ENCODE assay signal across 9 cellular contexts in genomic region chr4:1012031-1012739, GRCh38. TPM values are rescaled to one million over a fixed set of nuclear protein-coding genes. Genes with fewer than 3 reads are reported as not detected.
DNase-seq lines count a peak whose midpoint lies in the region; ATAC-seq and TF ChIP-seq lines count a peak whose summit lies in the region.
"Had no signal": no experiment of that assay in that cellular context is flagged by ENCODE, and none has a peak within 500 bp of the region (broad histone marks: within the 10 kb centered on the region; RNA-seq: fewer than 3 reads in every experiment).

No MANE protein-coding gene starts in this region.

- peak; percentile 19 for DNase-seq in NCI-H146 (lab: John Stamatoyannopoulos, UW)
- DNase-seq in NCI-H146 treated with DMSO at 0.1 percent for 48 hours (lab: John Stamatoyannopoulos, UW; ENCODE audit: unreplicated experiment): no peak
- peak; percentile 29 for DNase-seq in central memory CD4-positive, alpha-beta T cell
- peak; percentile 67 for DNase-seq in transverse colon
- DNase-seq: DND-41 had no signal

- no peak for TF ChIP-seq POLR2A in transverse colon (IDR thresholded peaks at IDR 0.05)

- H3K36me3 ChIP-seq in mesodermal cell (ENCODE audit: control insufficient read depth, insufficient read depth, low read length) (peaks cover 5% of the 10 kb centered on the region), transverse colon (no peaks in the 10 kb centered on the region)

- in situ Hi-C loops in transverse colon (cut with MboI; ENCODE audit: low pct_ligation_motif_present in 1 of 4, low pct_unique_long_range_greater_than_20kb in 1 of 4, low sequenced_read_pairs in 3 of 4): no loop called here

- H3K4me1 ChIP-seq in mesodermal cell (ENCODE audit: control insufficient read depth, insufficient read depth, low read length, poor library complexity, severe bottlenecking) (no peaks in the 10 kb centered on the region), transverse colon (peaks cover 20 to 33% (median 27%) of the 10 kb centered on the region in 4 donors)

- H3K9me3 ChIP-seq in mesodermal cell (ENCODE audit: control insufficient read depth, low read length) (no peaks in the 10 kb centered on the region), transverse colon (no peaks in the 10 kb centered on the region)

- H3K27ac Mint-ChIP-seq in T-helper 1 cell treated with Interleukin-12 subunit alpha and Interleukin-12 subunit beta and Interleukin-4 antibody, amounts not matched to agents 30 μg/mL and 1 μg/mL, for 36 hours: no peak overlapping the region

- intact Hi-C loops in transverse colon (cut with DNase I; ENCODE audit: low total_unique reads): no loop called here

- H3K27ac ChIP-seq in mesodermal cell (ENCODE audit: low read depth, low read length, severe bottlenecking) (no peak overlapping the region), transverse colon (peak overlapping the region; percentile 38 to 59 (median 46))

- peaks cover 14% of the 10 kb centered on the region for H3K27me3 ChIP-seq in transverse colon

- WGBS in mesodermal cell (ENCODE audit: insufficient coverage in 2 of 2), 2 experiments: 7 to 12% methylated on average over 43 to 53 of the region's 69 CpGs
- 5% methylated on average over 32 of the region's 69 CpGs; no CpG with 5 or more reads in 1 of the 2 donors for WGBS in transverse colon (ENCODE audit: low coverage in 1 of 2), 2 donors

- TF ChIP-seq CTCF in transverse colon (IDR thresholded peaks at IDR 0.05): no peak

- peak overlapping the region; percentile 42 for H3K4me3 Mint-ChIP-seq in T-helper 1 cell treated with Interleukin-12 subunit alpha and Interleukin-12 subunit beta and Interleukin-4 antibody, amounts not matched to agents 30 μg/mL and 1 μg/mL, for 36 hours

- H3K9me3 Mint-ChIP-seq in T-helper 1 cell treated with Interleukin-12 subunit alpha and Interleukin-12 subunit beta and Interleukin-4 antibody, amounts not matched to agents 30 μg/mL and 1 μg/mL, for 36 hours: no peaks in the 10 kb centered on the region

- peaks cover 13% of the 10 kb centered on the region for H3K4me1 Mint-ChIP-seq in T-helper 1 cell treated with Interleukin-12 subunit alpha and Interleukin-12 subunit beta and Interleukin-4 antibody, amounts not matched to agents 30 μg/mL and 1 μg/mL, for 36 hours (ENCODE audit: low read depth)

- peak overlapping the region; percentile 47 for H3K4me3 ChIP-seq in mesodermal cell (ENCODE audit: extremely low read depth, insufficient read depth, low read length, poor library complexity, severe bottlenecking)
- peak overlapping the region; percentile 46 to 62 (median 47) for H3K4me3 ChIP-seq in transverse colon

- no peaks in the 10 kb centered on the region for H3K36me3 Mint-ChIP-seq in T-helper 1 cell treated with Interleukin-12 subunit alpha and Interleukin-12 subunit beta and Interleukin-4 antibody, amounts not matched to agents 30 μg/mL and 1 μg/mL, for 36 hours (ENCODE audit: low read depth)

- no peak for TF ChIP-seq EP300 in transverse colon (IDR thresholded peaks at IDR 0.05; ENCODE audit: low read depth)

- H3K27me3 Mint-ChIP-seq in T-helper 1 cell treated with Interleukin-12 subunit alpha and Interleukin-12 subunit beta and Interleukin-4 antibody, amounts not matched to agents 30 μg/mL and 1 μg/mL, for 36 hours (ENCODE audit: low read depth): peaks cover 19% of the 10 kb centered on the region

- ATAC-seq in HG02759 (IDR thresholded peaks at IDR 0.05; ENCODE audit: unreplicated experiment) (no peak), GM21360 (IDR thresholded peaks at IDR 0.05; ENCODE audit: unreplicated experiment) (no peak)

RNA-seq across cellular contexts. Expression of gene FGFRL1, which starts 0.8 kb away (rescaled TPM):
- polyA plus RNA-seq in mesodermal cell (2013, experiment 1 of 2): 33.4 TPM
- 29.9 TPM for polyA plus RNA-seq in mesodermal cell (2013, experiment 2 of 2)
- total RNA-seq in transverse colon: 10 to 100 TPM; 11.7 to 15.9 (median 14.2) TPM

RNA-seq across cellular contexts. Expression of gene SLC26A1, which starts 19.0 kb away (rescaled TPM):
- polyA plus RNA-seq in mesodermal cell (2013, experiment 1 of 2): not detected
- not detected for polyA plus RNA-seq in mesodermal cell (2013, experiment 2 of 2)
- 1 to 10 TPM; 1.7 to 4.1 (median 2.8) TPM for total RNA-seq in transverse colon

RNA-seq across cellular contexts. Expression of gene IDUA, which starts 25.3 kb away (rescaled TPM):
- polyA plus RNA-seq in mesodermal cell (2013, experiment 1 of 2): 2.2 TPM
- 2.7 TPM for polyA plus RNA-seq in mesodermal cell (2013, experiment 2 of 2)
- 10 to 100 TPM; 25.9 to 78.6 (median 40.4) TPM for total RNA-seq in transverse colon

RNA-seq across cellular contexts. Expression of gene DGKQ, which starts 38.8 kb away (rescaled TPM):
- polyA plus RNA-seq in mesodermal cell (2013, experiment 1 of 2): 11.0 TPM
- 8.0 TPM for polyA plus RNA-seq in mesodermal cell (2013, experiment 2 of 2)
- 100 to 1,000 TPM in 2 of 4 donors, 10 to 100 TPM in 2; 51.8 to 147 (median 86.0) TPM for total RNA-seq in transverse colon
